22 cellular contexts compared by ENCODE assay signal in genomic region chr2:188622898-188623297, GRCh38.
"Had no signal": no experiment of that assay in that cellular context is flagged by ENCODE, and none has a peak within 500 bp of the region (broad histone marks: within the 10 kb centered on the region; RNA-seq: fewer than 3 reads in every experiment).

No MANE protein-coding gene starts in this region.

- H3K9me3 Mint-ChIP-seq: stimulated activated naive CD8-positive, alpha-beta T cell treated with anti-CD3 and anti-CD28 coated beads, Interleukin-15, Interleukin-2, amounts not matched to agents 100 ng/mL and 50 ng/mL, for 24 hours had no signal

- H3K27me3 Mint-ChIP-seq: dendritic cell treated with granulocyte-macrophage colony-stimulating factor and Interleukin-4, amounts not matched to agents 40 ng/mL and 50 ng/mL, for 4 days; effector memory CD8-positive, alpha-beta T cell; progenitor cell of endocrine pancreas; stimulated activated memory B cell treated with anti-CD40 and anti-IgM and Interleukin-4, amounts not matched to agents 10 μg/mL and 1 μg/mL and 100 μg/mL, for 72 hours; stimulated activated naive CD8-positive, alpha-beta T cell treated with anti-CD3 and anti-CD28 coated beads, Interleukin-15, Interleukin-2, amounts not matched to agents 100 ng/mL and 50 ng/mL, for 24 hours had no signal

- H3K27me3 ChIP-seq: esophagus squamous epithelium, heart left ventricle, pancreas, spleen, tibial artery, upper lobe of left lung, uterus had no signal

- H3K9me3 ChIP-seq: esophagus squamous epithelium, pancreas, spleen, tibial artery, upper lobe of left lung, uterus had no signal

- H3K36me3 Mint-ChIP-seq: stimulated activated memory B cell treated with anti-CD40 and anti-IgM and Interleukin-4, amounts not matched to agents 10 μg/mL and 1 μg/mL and 100 μg/mL, for 72 hours had no signal

- H3K27ac Mint-ChIP-seq: dendritic cell treated with granulocyte-macrophage colony-stimulating factor and Interleukin-4, amounts not matched to agents 40 ng/mL and 50 ng/mL, for 4 days; effector memory CD8-positive, alpha-beta T cell; natural killer cell; progenitor cell of endocrine pancreas; stimulated activated memory B cell treated with anti-CD40 and anti-IgM and Interleukin-4, amounts not matched to agents 10 μg/mL and 1 μg/mL and 100 μg/mL, for 72 hours; stimulated activated naive CD8-positive, alpha-beta T cell treated with anti-CD3 and anti-CD28 coated beads, Interleukin-15, Interleukin-2, amounts not matched to agents 100 ng/mL and 50 ng/mL, for 24 hours had no signal

- H3K4me1 ChIP-seq: esophagus squamous epithelium, spleen, tibial artery, upper lobe of left lung, uterus had no signal

- H3K27ac ChIP-seq: esophagus squamous epithelium, pancreas, spleen, tibial artery, upper lobe of left lung had no signal

- H3K4me3 Mint-ChIP-seq: dendritic cell treated with granulocyte-macrophage colony-stimulating factor and Interleukin-4, amounts not matched to agents 40 ng/mL and 50 ng/mL, for 4 days; effector memory CD8-positive, alpha-beta T cell; natural killer cell; stimulated activated memory B cell treated with anti-CD40 and anti-IgM and Interleukin-4, amounts not matched to agents 10 μg/mL and 1 μg/mL and 100 μg/mL, for 72 hours; stimulated activated naive CD8-positive, alpha-beta T cell treated with anti-CD3 and anti-CD28 coated beads, Interleukin-15, Interleukin-2, amounts not matched to agents 100 ng/mL and 50 ng/mL, for 24 hours had no signal

- H3K4me1 Mint-ChIP-seq: natural killer cell; stimulated activated memory B cell treated with anti-CD40 and anti-IgM and Interleukin-4, amounts not matched to agents 10 μg/mL and 1 μg/mL and 100 μg/mL, for 72 hours had no signal

- H3K4me3 ChIP-seq: esophagus squamous epithelium, heart left ventricle, pancreas, spleen, tibial artery, upper lobe of left lung, uterus had no signal

- ATAC-seq: effector memory CD8-positive, alpha-beta T cell; heart left ventricle; left lobe of liver; natural killer cell; pancreas; right cardiac atrium; stimulated activated memory B cell treated with anti-CD40 and anti-IgM and Interleukin-4, amounts not matched to agents 10 μg/mL and 1 μg/mL and 100 μg/mL, for 72 hours had no signal

- DNase-seq: effector memory CD8-positive, alpha-beta T cell; esophagus squamous epithelium; heart left ventricle; hypothalamus; kidney glomerular epithelial cell; mammary epithelial cell; natural killer cell; occipital lobe; pancreas; right cardiac atrium; spleen; stimulated activated CD4-positive, alpha-beta T cell treated with anti-CD3 and anti-CD28 coated beads, Interleukin-15, amount 100 ng/mL, for 24 hours; stimulated activated CD4-positive, alpha-beta T cell treated with anti-CD3 and anti-CD28 coated beads, Interleukin-1b, Interleukin-23, amount 100 ng/mL, for 48 hours; stimulated activated CD4-positive, alpha-beta T cell treated with anti-CD3 and anti-CD28 coated beads, Interleukin-4, amount 100 ng/mL, for 24 hours; tibial artery; upper lobe of left lung; uterus had no signal

- H3K36me3 ChIP-seq: esophagus squamous epithelium, heart left ventricle, pancreas, spleen, tibial artery, upper lobe of left lung, uterus had no signal
